ENCODE assay signal across 13 cellular contexts in genomic region chr7:151053091-151053490, GRCh38.
"Had no signal": no experiment of that assay in that cellular context is flagged by ENCODE, and none has a peak within 500 bp of the region (broad histone marks: within the 10 kb centered on the region; RNA-seq: fewer than 3 reads in every experiment).

No MANE protein-coding gene starts in this region.

- ATAC-seq: esophagus mucosa, gastroesophageal sphincter, heart right ventricle, left lung had no signal

- DNase-seq: activated CD4-positive, alpha-beta T cell treated with anti-CD3 and anti-CD28 coated beads for 1 hour; activated gamma-delta T cell; effector CD8-positive, alpha-beta T cell; heart right ventricle; left lung; mammary epithelial cell; nephron progenitor cell; stimulated activated CD4-positive, alpha-beta T cell treated with anti-CD3 and anti-CD28 coated beads, Interleukin-12 subunit alpha, Interleukin-12 subunit beta, amount 100 ng/mL, for 4 hours; stimulated activated CD4-positive, alpha-beta T cell treated with anti-CD3 and anti-CD28 coated beads, Interleukin-1b, Interleukin-23, amount 100 ng/mL, for 48 hours; stimulated activated CD8-positive, alpha-beta memory T cell treated with anti-CD3 and anti-CD28 coated beads, Interleukin-4, amount 100 ng/mL, for 48 hours; stimulated activated naive CD4-positive, alpha-beta T cell had no signal
